7 cellular contexts compared by ENCODE assay signal in the genomic region with DNA sequence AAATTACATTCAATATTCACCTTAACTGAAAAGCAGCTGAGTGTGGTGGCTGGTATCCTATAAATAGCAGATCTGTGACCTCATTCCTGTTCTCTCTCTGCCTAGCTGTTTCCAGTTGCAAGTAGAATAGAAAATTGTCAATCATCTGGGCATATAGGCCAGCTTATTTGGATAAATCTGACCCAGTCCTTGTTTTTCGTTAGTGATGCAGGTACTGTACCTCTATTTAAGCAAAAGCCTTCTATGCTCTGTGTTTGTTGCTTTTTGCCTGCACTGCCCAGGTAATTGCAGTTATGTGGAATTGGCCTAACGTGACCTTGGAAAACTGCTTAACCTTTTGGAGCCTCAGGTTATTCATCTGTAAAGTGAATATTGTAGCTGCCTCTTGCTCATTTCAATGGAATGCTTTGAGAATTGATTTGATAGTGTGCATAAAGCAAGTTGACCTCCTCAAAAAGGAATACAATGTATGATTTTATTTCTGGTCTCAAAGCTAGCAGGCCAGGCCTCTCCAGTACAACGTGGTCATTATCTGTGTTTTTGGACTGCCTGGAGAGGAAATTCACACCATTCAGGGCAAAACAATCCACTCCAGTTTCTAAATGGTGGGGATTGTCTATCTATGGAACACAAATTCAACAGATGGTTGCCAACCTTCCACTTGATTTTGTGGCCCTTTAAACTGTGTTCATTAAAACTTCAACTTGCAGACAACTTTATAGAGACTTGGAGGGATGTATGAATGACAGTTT.
DNase-seq lines count a peak whose midpoint lies in the region; ATAC-seq and TF ChIP-seq lines count a peak whose summit lies in the region.

No MANE protein-coding gene starts in this region.

- DNase-seq in HCT116 (ENCODE audit: low read depth, low spot score) = no peak
- peak in 1 of 2 experiments; percentile 72 for DNase-seq in PC-9
- peak; percentile 95 for DNase-seq in foreskin melanocyte
- no peak for DNase-seq in spleen
- DNase-seq in activated naive CD4-positive, alpha-beta T cell treated with Interleukin-2 at 50 U/mL for 16 hours = no peak
- no peak for DNase-seq in mesenteric fat pad (ENCODE audit: low spot score)
- DNase-seq in colonic mucosa = no peak

- H2AFZ ChIP-seq in HCT116 (ENCODE audit: low read depth, low read length, poor library complexity, severe bottlenecking) = peak overlapping the region; percentile 68
- peak overlapping the region; percentile 2; the same call in 1 of the 2 replicates for H2AFZ ChIP-seq in PC-9

- no peaks in the 10 kb centered on the region for H3K36me3 ChIP-seq in HCT116 (ENCODE audit: control insufficient read depth in 1 of 2, insufficient read depth in 2 of 2, low read length in 2 of 2)
- H3K36me3 ChIP-seq in PC-9 (ENCODE audit: low read depth) = no peaks in the 10 kb centered on the region
- H3K36me3 ChIP-seq in spleen = no peaks in the 10 kb centered on the region
- no peaks in the 10 kb centered on the region for H3K36me3 ChIP-seq in colonic mucosa

- POLR2A ChIA-PET in HCT116 (lab: Charles Lee) = no interaction called here
- POLR2A ChIA-PET in PC-9 (lab: Charles Lee; ENCODE audit: unreplicated experiment) = no interaction called here

- WGBS in spleen, 5 donors = 53 to 66% (median 62%) methylated on average over 3 of the region's 3 CpGs

- RAD21 ChIA-PET in HCT116 (lab: Charles Lee; ENCODE audit: low non-redundant PET in 1 of 2, low total read pairs in 2 of 2, uncharacterized antibody in 2 of 2, unreplicated experiment in 2 of 2) = interaction anchor here in 1 of 2 experiments (1.3 kb wide), 1 partner anchor 510 kb away, joined by 5 read pairs; the partner anchor contains the start of gene CITED2

- BruUV-seq in HCT116 (replicated peaks; lab: Mats Ljungman, UMichigan) (no TSS peak), PC-9 (replicated peaks; lab: Mats Ljungman, UMichigan) (no TSS peak)

- H3K79me2 ChIP-seq in HCT116 (ENCODE audit: insufficient read depth, low read length) (no peaks in the 10 kb centered on the region), PC-9 (ENCODE audit: low read depth) (no peaks in the 10 kb centered on the region)

- ATAC-seq in HCT116 = peak; percentile 44

- TF ChIP-seq RAD21 in HCT116 (IDR thresholded peaks at IDR 0.05; ENCODE audit: low read depth) = no peak

- H3K4me1 ChIP-seq in HCT116 (ENCODE audit: control insufficient read depth in 1 of 2, insufficient read depth in 2 of 2, low read length in 2 of 2) (peaks cover 14 to 23% of the 10 kb centered on the region in 2 experiments), PC-9 (replicated peaks; ENCODE audit: insufficient read depth) (peaks cover 22% of the 10 kb centered on the region), spleen (peaks cover 16 to 45% (median 33%) of the 10 kb centered on the region in 6 donors), colonic mucosa (peaks cover 4% of the 10 kb centered on the region)

- H3F3A ChIP-seq in PC-9 (ENCODE audit: insufficient read depth, low read depth) = peaks cover 5% of the 10 kb centered on the region; the same call in 1 of the 2 replicates

- peak overlapping the region; percentile 44 for H3K4me2 ChIP-seq in HCT116 (ENCODE audit: low read length)
- peak overlapping the region; percentile 15 for H3K4me2 ChIP-seq in PC-9

- H3K4me3 ChIP-seq in HCT116 (replicated peaks in 1 of 2; ENCODE audit: low read depth in 1 of 2, low read length in 2 of 2) = no peak overlapping the region
- no peak overlapping the region for H3K4me3 ChIP-seq in PC-9
- H3K4me3 ChIP-seq in spleen = no peak overlapping the region
- no peak overlapping the region for H3K4me3 ChIP-seq in colonic mucosa

- H3K9me3 ChIP-seq in HCT116 (ENCODE audit: control insufficient read depth in 1 of 2, insufficient read depth in 1 of 2, low read depth in 1 of 2, low read length in 2 of 2) (no peaks in the 10 kb centered on the region), PC-9 (ENCODE audit: insufficient read depth, low read depth) (peaks cover 3% of the 10 kb centered on the region; the same call in 1 of the 2 replicates), spleen (no peaks in the 10 kb centered on the region), colonic mucosa (no peaks in the 10 kb centered on the region)

- no peak for TF ChIP-seq CTCF in HCT116 (IDR thresholded peaks at IDR 0.05 in 2 of 3, conservative IDR thresholded peaks at IDR 0.05 in 1 of 3; ENCODE audit: borderline replicate concordance in 1 of 3, insufficient read depth in 1 of 3, low read depth in 2 of 3, low read length in 2 of 3)
- TF ChIP-seq CTCF in PC-9 (conservative IDR thresholded peaks at IDR 0.05) = no peak
- TF ChIP-seq CTCF in spleen (IDR thresholded peaks at IDR 0.05 in 8 of 11, conservative IDR thresholded peaks at IDR 0.05 in 3 of 11) = no peak
- no peak for TF ChIP-seq CTCF in colonic mucosa (IDR thresholded peaks at IDR 0.05)

- intact Hi-C loops in HCT116 (cut with micrococcal nuclease) (loop anchor here (5.0 kb wide), 1 partner anchor 1039 kb away; no protein-coding TSS in a partner anchor), PC-9 (cut with micrococcal nuclease; ENCODE audit: unreplicated experiment) (loop anchor here (5.0 to 10.0 kb wide), 4 partner anchors 82 to 511 kb away; partner anchors contain the start of gene CITED2), spleen (cut with DNase I; ENCODE audit: low total_unique reads) (no loop called here), colonic mucosa (cut with DNase I) (loop anchor here (10.0 kb wide), 1 partner anchor 562 kb away; no protein-coding TSS in a partner anchor)

- H3K27me3 ChIP-seq in HCT116 (ENCODE audit: insufficient read depth, low read length) (no peaks in the 10 kb centered on the region), PC-9 (ENCODE audit: insufficient read depth, low read depth) (no peaks in the 10 kb centered on the region), spleen (replicated peaks in 1 of 7) (no peaks in the 10 kb centered on the region), colonic mucosa (no peaks in the 10 kb centered on the region)

- TF ChIP-seq POLR2A in HCT116 (IDR thresholded peaks at IDR 0.05; ENCODE audit: borderline replicate concordance, extremely low read depth, insufficient read depth, insufficient read length) (no peak), spleen (IDR thresholded peaks at IDR 0.05) (no peak)

- no peaks in the 10 kb centered on the region for H3K9me2 ChIP-seq in HCT116 (ENCODE audit: insufficient read depth)
- H3K9me2 ChIP-seq in PC-9 (ENCODE audit: insufficient read depth) = no peaks in the 10 kb centered on the region

- CTCF ChIA-PET in HCT116 (lab: Charles Lee) = no interaction called here
- CTCF ChIA-PET in PC-9 (lab: Charles Lee) = no interaction called here

- H4K20me1 ChIP-seq in HCT116 (ENCODE audit: insufficient read depth) (no peaks in the 10 kb centered on the region), PC-9 (ENCODE audit: insufficient read depth) (no peaks in the 10 kb centered on the region)

- H3K9ac ChIP-seq in HCT116 (ENCODE audit: low read length) (no peak overlapping the region), colonic mucosa (ENCODE audit: low read depth in 2 of 2, low read length in 2 of 2) (no peak overlapping the region)

- H3K27ac ChIP-seq in HCT116 (ENCODE audit: low read depth, low read length) (no peak overlapping the region), PC-9 (0 out of 2 replicates have a peak overlapping the region, but pooled peaks have one; percentile 10), spleen (peak overlapping the region in 7 of 8 donors; percentile 30 to 74 (median 60)), colonic mucosa (no peak overlapping the region)

TF ChIP-seq in HCT116, 20 proteins besides CTCF, POLR2A, EP300 and RAD21:
- no peak for TF ChIP-seq FOSL1 (IDR thresholded peaks at IDR 0.05; ENCODE audit: low read depth)
- 0 out of 2 replicates have a peak, but pooled peaks have one; percentile 18 for TF ChIP-seq JUND (IDR thresholded peaks at IDR 0.05)
- TF ChIP-seq SP1 (IDR thresholded peaks at IDR 0.05; ENCODE audit: low read depth) = no peak
- 0 out of 2 replicates have a peak, but pooled peaks have one; percentile 13 for TF ChIP-seq CBX3 (IDR thresholded peaks at IDR 0.05; ENCODE audit: low read depth)

Comparison
In these comparisons a context has a peak if more than half of its experiments do, and no peak if none do; other contexts are left out.
1. H3K27ac ChIP-seq: peak in PC-9 (single experiment) and spleen (7 of 8); none in HCT116 (single experiment) and colonic mucosa (single experiment).